ENCODE assay signal across 33 cellular contexts in genomic region chr1:7105258-7105657, GRCh38.
DNase-seq lines count a peak whose midpoint lies in the region; ATAC-seq and TF ChIP-seq lines count a peak whose summit lies in the region.
"Had no signal": no experiment of that assay in that cellular context is flagged by ENCODE, and none has a peak within 500 bp of the region (broad histone marks: within the 10 kb centered on the region; RNA-seq: fewer than 3 reads in every experiment).

No MANE protein-coding gene starts in this region.

- H3K36me3 ChIP-seq in BLaER1 (no peaks in the 10 kb centered on the region), upper lobe of right lung (no peaks in the 10 kb centered on the region)
- H3K36me3 ChIP-seq in BLaER1 treated with 17β-estradiol and CSF1 and Interleukin-3, amounts not matched to agents 10 nM and 100 nM, result no peaks in the 10 kb centered on the region
- H3K36me3 ChIP-seq: BE2C had no signal

- TF ChIP-seq CTCF in upper lobe of right lung (IDR thresholded peaks at IDR 0.05), result no peak

- H4K20me1 ChIP-seq in BLaER1, result no peaks in the 10 kb centered on the region
- peaks cover 0 to 25% (median 0%) of the 10 kb centered on the region in 11 experiments; a peak in 3 of 22 replicates for H4K20me1 ChIP-seq in BLaER1 treated with 17β-estradiol and CSF1 and Interleukin-3, amounts not matched to agents 10 nM and 100 nM

- H3K4me3 Mint-ChIP-seq in activated naive CD8-positive, alpha-beta T cell treated with anti-CD3 and anti-CD28 coated beads for 36 hours, result no peak overlapping the region
- H3K4me3 Mint-ChIP-seq: B cell; CD14-positive monocyte; CD4-positive, alpha-beta memory T cell; CD4-positive, alpha-beta T cell; CD4-positive, CD25-positive, alpha-beta regulatory T cell; CD8-positive, alpha-beta memory T cell; CD8-positive, alpha-beta T cell had no signal

- no peaks in the 10 kb centered on the region for H3K36me3 Mint-ChIP-seq in activated naive CD8-positive, alpha-beta T cell treated with anti-CD3 and anti-CD28 coated beads for 36 hours
- H3K36me3 Mint-ChIP-seq: CD14-positive monocyte; CD4-positive, alpha-beta memory T cell; CD4-positive, CD25-positive, alpha-beta regulatory T cell; CD8-positive, alpha-beta memory T cell; CD8-positive, alpha-beta T cell had no signal

- H3K27ac Mint-ChIP-seq in activated naive CD8-positive, alpha-beta T cell treated with anti-CD3 and anti-CD28 coated beads for 36 hours, result no peak overlapping the region
- H3K27ac Mint-ChIP-seq: B cell; CD4-positive, alpha-beta memory T cell; CD4-positive, alpha-beta T cell; CD4-positive, CD25-positive, alpha-beta regulatory T cell; CD8-positive, alpha-beta memory T cell; CD8-positive, alpha-beta T cell had no signal

- no peaks in the 10 kb centered on the region for H3K27me3 ChIP-seq in BLaER1
- peaks cover 0 to 41% (median 0%) of the 10 kb centered on the region in 11 experiments; a peak in 5 of 22 replicates for H3K27me3 ChIP-seq in BLaER1 treated with 17β-estradiol and CSF1 and Interleukin-3, amounts not matched to agents 10 nM and 100 nM
- H3K27me3 ChIP-seq in upper lobe of right lung, result peaks cover 12% of the 10 kb centered on the region
- H3K27me3 ChIP-seq: BE2C had no signal

- peaks cover 7% of the 10 kb centered on the region for H3K27me3 Mint-ChIP-seq in activated naive CD8-positive, alpha-beta T cell treated with anti-CD3 and anti-CD28 coated beads for 36 hours

- intact Hi-C loops in upper lobe of right lung (cut with DNase I), result no loop called here

- no peaks in the 10 kb centered on the region for H3K4me1 Mint-ChIP-seq in activated naive CD8-positive, alpha-beta T cell treated with anti-CD3 and anti-CD28 coated beads for 36 hours
- H3K4me1 Mint-ChIP-seq: B cell; CD4-positive, alpha-beta memory T cell; CD4-positive, CD25-positive, alpha-beta regulatory T cell; CD8-positive, alpha-beta memory T cell had no signal

- H3K4me3 ChIP-seq in BLaER1, result no peak overlapping the region
- no peak overlapping the region for H3K4me3 ChIP-seq in BLaER1 treated with 17β-estradiol and CSF1 and Interleukin-3, amounts not matched to agents 10 nM and 100 nM
- no peak overlapping the region for H3K4me3 ChIP-seq in upper lobe of right lung
- H3K4me3 ChIP-seq: A549 had no signal

- H3K27ac ChIP-seq in BLaER1 (no peak overlapping the region), upper lobe of right lung (no peak overlapping the region)
- no peak overlapping the region for H3K27ac ChIP-seq in BLaER1 treated with 17β-estradiol and CSF1 and Interleukin-3, amounts not matched to agents 10 nM and 100 nM
- H3K27ac ChIP-seq: 22Rv1, A549, C4-2B had no signal

- DNase-seq in kidney tubule cell (ENCODE audit: low spot score), result peak; percentile 21
- DNase-seq in upper lobe of right lung, result peak; percentile 23
- DNase-seq in activated naive CD8-positive, alpha-beta T cell treated with anti-CD3 and anti-CD28 coated beads for 36 hours, result no peak
- DNase-seq: 8988T; ACHN; AML-193; BE2C; C1 segment of cervical spinal cord; Caco-2; Calu3; CD4-positive, alpha-beta memory T cell; CD4-positive, alpha-beta T cell; CD4-positive, CD25-positive, alpha-beta regulatory T cell; CD8-positive, alpha-beta memory T cell; CD8-positive, alpha-beta T cell; COR-L47; DMS 273 treated with DMSO at 0.1 percent for 48 hours; DMS153; DMS53; DMS79; DMS79 treated with DMSO at 0.1 percent for 48 hours; DND-41; EL had no signal

- H3K9me3 ChIP-seq in BLaER1 (peaks cover 9% of the 10 kb centered on the region), upper lobe of right lung (no peaks in the 10 kb centered on the region)
- H3K9me3 ChIP-seq in BLaER1 treated with 17β-estradiol and CSF1 and Interleukin-3, amounts not matched to agents 10 nM and 100 nM (replicated peaks in 1 of 11), result peaks cover 7 to 11% (median 9%) of the 10 kb centered on the region in 11 experiments; a peak in 19 of 22 replicates
- H3K9me3 ChIP-seq: A549, BE2C, Caco-2 had no signal

- H3K9ac ChIP-seq in BLaER1, result no peak overlapping the region
- H3K9ac ChIP-seq in BLaER1 treated with 17β-estradiol and CSF1 and Interleukin-3, amounts not matched to agents 10 nM and 100 nM, result no peak overlapping the region

- H3K4me2 ChIP-seq in BLaER1, result peak overlapping the region; percentile 73
- H3K4me2 ChIP-seq in BLaER1 treated with 17β-estradiol and CSF1 and Interleukin-3, amounts not matched to agents 10 nM and 100 nM, result peak overlapping the region in 6 of 11 experiments; percentile 43 to 74 (median 66); a peak in 11 of 22 replicates
- H3K4me2 ChIP-seq: A549 had no signal

- H3K9me3 Mint-ChIP-seq in activated naive CD8-positive, alpha-beta T cell treated with anti-CD3 and anti-CD28 coated beads for 36 hours, result no peaks in the 10 kb centered on the region
- H3K9me3 Mint-ChIP-seq: CD4-positive, alpha-beta T cell; CD4-positive, CD25-positive, alpha-beta regulatory T cell; CD8-positive, alpha-beta memory T cell; CD8-positive, alpha-beta T cell had no signal

- no peak for TF ChIP-seq POLR2A in GM18505 (IDR thresholded peaks at IDR 0.05; ENCODE audit: borderline replicate concordance, extremely low read depth, insufficient read depth, insufficient read length)

- ATAC-seq in upper lobe of right lung, result no peak
- ATAC-seq in GM18505 (IDR thresholded peaks at IDR 0.05; ENCODE audit: unreplicated experiment), result no peak
- no peak for ATAC-seq in HG03457 (IDR thresholded peaks at IDR 0.05; ENCODE audit: unreplicated experiment)
- ATAC-seq in HG02588 (IDR thresholded peaks at IDR 0.05; ENCODE audit: unreplicated experiment), result no peak
- ATAC-seq: A549; CD8-positive, alpha-beta T cell had no signal

- peaks cover 87% of the 10 kb centered on the region for H3K4me1 ChIP-seq in BLaER1
- H3K4me1 ChIP-seq in BLaER1 treated with 17β-estradiol and CSF1 and Interleukin-3, amounts not matched to agents 10 nM and 100 nM, result peaks cover 26 to 91% (median 74%) of the 10 kb centered on the region in 10 experiments
- no peaks in the 10 kb centered on the region for H3K4me1 ChIP-seq in upper lobe of right lung
- H3K4me1 ChIP-seq: Caco-2 had no signal
